Comparison of ENCODE assay signal across 37 cellular contexts in the genomic region with DNA sequence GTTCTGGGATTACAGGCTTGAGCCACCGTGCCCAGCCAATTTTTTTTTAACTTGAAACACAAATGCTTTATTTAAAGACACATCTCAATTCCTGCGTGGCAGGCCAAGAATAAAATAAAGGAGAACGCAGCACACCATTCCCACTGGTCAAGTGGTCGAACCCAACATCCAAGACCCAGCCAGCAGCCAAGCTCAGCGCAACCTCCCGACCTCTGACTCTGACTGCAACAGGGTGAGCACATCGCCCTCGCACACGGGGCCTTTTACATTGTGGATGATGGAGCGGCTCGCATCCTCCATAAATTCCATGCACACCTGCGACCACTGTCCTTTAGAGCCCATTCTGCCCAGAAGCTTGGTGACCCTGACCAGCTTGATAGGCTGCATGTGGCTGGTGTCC. TPM values are rescaled to one million over a fixed set of nuclear protein-coding genes. Genes with fewer than 3 reads are reported as not detected.
DNase-seq lines count a peak whose midpoint lies in the region; ATAC-seq, FAIRE-seq and TF ChIP-seq lines count a peak whose summit lies in the region.
"Had no signal": no experiment of that assay in that cellular context is flagged by ENCODE, and none has a peak within 500 bp of the region (broad histone marks: within the 10 kb centered on the region; RNA-seq: fewer than 3 reads in every experiment).

No MANE protein-coding gene starts in this region.

- TF ChIP-seq EP300 in H1 (IDR thresholded peaks at IDR 0.05; ENCODE audit: borderline replicate concordance in 1 of 2, low read depth in 2 of 2, low read length in 2 of 2) = no peak

- peaks cover 3% of the 10 kb centered on the region for H3K27me3 Mint-ChIP-seq in dendritic cell treated with granulocyte-macrophage colony-stimulating factor and Interleukin-4, amounts not matched to agents 40 ng/mL and 50 ng/mL, for 4 days

- no peak overlapping the region for H2BK12ac ChIP-seq in H1 (ENCODE audit: low read depth, low read length)

- H3K36me3 Mint-ChIP-seq in dendritic cell treated with granulocyte-macrophage colony-stimulating factor and Interleukin-4, amounts not matched to agents 40 ng/mL and 50 ng/mL, for 4 days (ENCODE audit: low read depth) = peaks cover 1% of the 10 kb centered on the region
- peaks cover 2% of the 10 kb centered on the region for H3K36me3 Mint-ChIP-seq in stimulated activated effector memory CD8-positive, alpha-beta T cell treated with anti-CD3 and anti-CD28 coated beads, Interleukin-12 subunit alpha, Interleukin-12 subunit beta, amount 100 ng/mL, for 72 hours
- H3K36me3 Mint-ChIP-seq: CD14-positive monocyte; CD4-positive, alpha-beta memory T cell; CD4-positive, CD25-positive, alpha-beta regulatory T cell; CD8-positive, alpha-beta T cell had no signal

- H3K4me3 ChIP-seq in H1 (ENCODE audit: extremely low read depth in 1 of 4, insufficient read depth in 2 of 4, low read depth in 3 of 4, low read length in 4 of 4) (no peak overlapping the region), mesendoderm (ENCODE audit: low read length) (no peak overlapping the region)
- H3K4me3 ChIP-seq: A549; BLaER1; BLaER1 treated with 17β-estradiol and CSF1 and Interleukin-3, amounts not matched to agents 10 nM and 100 nM had no signal

- DNase-seq in H1 (ENCODE audit: low read depth in 1 of 2, low spot score in 2 of 2) (no peak), mesenteric fat pad (ENCODE audit: low spot score) (peak; percentile 72), mesendoderm (no peak)
- no peak for DNase-seq in stimulated activated effector memory CD8-positive, alpha-beta T cell treated with anti-CD3 and anti-CD28 coated beads, Interleukin-12 subunit alpha, Interleukin-12 subunit beta, amount 100 ng/mL, for 72 hours (ENCODE audit: low spot score in 2 of 2)
- DNase-seq in stimulated activated CD4-positive, alpha-beta T cell treated with anti-CD3 and anti-CD28 coated beads, Interleukin-2, amount 100 ng/mL, for 48 hours = no peak
- DNase-seq: 8988T; ACHN; AML-193; BE2C; C1 segment of cervical spinal cord; Caco-2; Calu3; CD4-positive, alpha-beta memory T cell; CD4-positive, alpha-beta T cell; CD4-positive, CD25-positive, alpha-beta regulatory T cell; CD8-positive, alpha-beta memory T cell; CD8-positive, alpha-beta T cell; COR-L47; DMS 273 treated with DMSO at 0.1 percent for 48 hours; DMS153; DMS53; DMS79; DMS79 treated with DMSO at 0.1 percent for 48 hours; DND-41; EL had no signal

- 0 out of 2 replicates have a peak overlapping the region, but pooled peaks have one; percentile 53 for H2AK5ac ChIP-seq in H1 (ENCODE audit: low read depth, low read length)
- H2AK5ac ChIP-seq in mesendoderm (ENCODE audit: low read length) = no peak overlapping the region

- no peaks in the 10 kb centered on the region for H4K20me1 ChIP-seq in H1 (replicated peaks in 1 of 2; ENCODE audit: control insufficient read depth in 1 of 2, insufficient read depth in 2 of 2, low read length in 2 of 2)
- H4K20me1 ChIP-seq: BLaER1; BLaER1 treated with 17β-estradiol and CSF1 and Interleukin-3, amounts not matched to agents 10 nM and 100 nM had no signal

- H3K79me1 ChIP-seq in H1 (ENCODE audit: low read depth, low read length) (no peaks in the 10 kb centered on the region), mesendoderm (ENCODE audit: low read length) (no peaks in the 10 kb centered on the region)

- no peak overlapping the region for H4K8ac ChIP-seq in H1 (ENCODE audit: extremely low read depth, insufficient read depth, low read length)
- no peak overlapping the region for H4K8ac ChIP-seq in mesendoderm (ENCODE audit: low read depth, low read length)

- H4K5ac ChIP-seq in H1 (ENCODE audit: insufficient read length, low read depth, low read length) (no peak overlapping the region), mesendoderm (ENCODE audit: low read length) (no peak overlapping the region)

- H3K56ac ChIP-seq in H1 (replicated peaks; ENCODE audit: insufficient read length, low read depth, low read length) = no peak overlapping the region
- H3K56ac ChIP-seq in mesendoderm (ENCODE audit: low read length) = no peak overlapping the region

- POLR2A ChIA-PET in H1 (lab: Charles Lee; ENCODE audit: partially characterized antibody) = interaction anchor here (1.5 kb wide), 1 partner anchor 30 kb away, joined by 3 read pairs; no protein-coding TSS in a partner anchor

- no peak overlapping the region for H3K4me3 Mint-ChIP-seq in dendritic cell treated with granulocyte-macrophage colony-stimulating factor and Interleukin-4, amounts not matched to agents 40 ng/mL and 50 ng/mL, for 4 days
- H3K4me3 Mint-ChIP-seq in stimulated activated effector memory CD8-positive, alpha-beta T cell treated with anti-CD3 and anti-CD28 coated beads, Interleukin-12 subunit alpha, Interleukin-12 subunit beta, amount 100 ng/mL, for 72 hours = no peak overlapping the region
- H3K4me3 Mint-ChIP-seq: B cell; CD14-positive monocyte; CD4-positive, alpha-beta memory T cell; CD4-positive, alpha-beta T cell; CD4-positive, CD25-positive, alpha-beta regulatory T cell; CD8-positive, alpha-beta memory T cell; CD8-positive, alpha-beta T cell had no signal

- H3K36me3 ChIP-seq in H1 (ENCODE audit: control insufficient read depth in 2 of 4, insufficient read depth in 4 of 4, low read length in 3 of 4) = no peaks in the 10 kb centered on the region
- no peaks in the 10 kb centered on the region for H3K36me3 ChIP-seq in mesendoderm (ENCODE audit: control insufficient read depth, insufficient read depth, low read length)
- H3K36me3 ChIP-seq: BE2C; BLaER1; BLaER1 treated with 17β-estradiol and CSF1 and Interleukin-3, amounts not matched to agents 10 nM and 100 nM had no signal

- peak overlapping the region; percentile 20 for H3K27ac Mint-ChIP-seq in dendritic cell treated with granulocyte-macrophage colony-stimulating factor and Interleukin-4, amounts not matched to agents 40 ng/mL and 50 ng/mL, for 4 days
- peak overlapping the region; percentile 63 for H3K27ac Mint-ChIP-seq in stimulated activated effector memory CD8-positive, alpha-beta T cell treated with anti-CD3 and anti-CD28 coated beads, Interleukin-12 subunit alpha, Interleukin-12 subunit beta, amount 100 ng/mL, for 72 hours
- H3K27ac Mint-ChIP-seq: B cell; CD4-positive, alpha-beta T cell; CD4-positive, CD25-positive, alpha-beta regulatory T cell; CD8-positive, alpha-beta T cell had no signal

- no peak overlapping the region for H2BK120ac ChIP-seq in H1 (replicated peaks; ENCODE audit: low read depth, low read length)
- no peak overlapping the region for H2BK120ac ChIP-seq in mesendoderm (ENCODE audit: low read depth, low read length)

- H3K79me2 ChIP-seq in H1 (ENCODE audit: control insufficient read depth in 1 of 2, insufficient read depth in 2 of 2, low read length in 2 of 2) (no peaks in the 10 kb centered on the region), mesendoderm (ENCODE audit: control insufficient read depth, insufficient read depth, low read length) (no peaks in the 10 kb centered on the region)

- H3K23ac ChIP-seq in H1 (ENCODE audit: insufficient read length) (no peak overlapping the region), mesendoderm (ENCODE audit: low read length) (no peak overlapping the region)

- H3K14ac ChIP-seq in H1 (ENCODE audit: insufficient read length) = no peak overlapping the region

- H3K9me3 Mint-ChIP-seq in dendritic cell treated with granulocyte-macrophage colony-stimulating factor and Interleukin-4, amounts not matched to agents 40 ng/mL and 50 ng/mL, for 4 days = no peaks in the 10 kb centered on the region
- H3K9me3 Mint-ChIP-seq in stimulated activated effector memory CD8-positive, alpha-beta T cell treated with anti-CD3 and anti-CD28 coated beads, Interleukin-12 subunit alpha, Interleukin-12 subunit beta, amount 100 ng/mL, for 72 hours = no peaks in the 10 kb centered on the region
- H3K9me3 Mint-ChIP-seq: CD14-positive monocyte; CD4-positive, alpha-beta memory T cell; CD4-positive, alpha-beta T cell; CD4-positive, CD25-positive, alpha-beta regulatory T cell; CD8-positive, alpha-beta memory T cell; CD8-positive, alpha-beta T cell had no signal

- H2BK5ac ChIP-seq in H1 (ENCODE audit: low read depth, low read length) (no peak overlapping the region), mesendoderm (ENCODE audit: low read length) (no peak overlapping the region)

- H3K4me2 ChIP-seq in H1 (ENCODE audit: insufficient read depth in 1 of 2, low read depth in 2 of 2, low read length in 2 of 2) (no peak overlapping the region), mesendoderm (ENCODE audit: low read length) (no peak overlapping the region)
- H3K4me2 ChIP-seq: A549; BLaER1; BLaER1 treated with 17β-estradiol and CSF1 and Interleukin-3, amounts not matched to agents 10 nM and 100 nM had no signal

- ATAC-seq in stimulated activated effector memory CD8-positive, alpha-beta T cell treated with anti-CD3 and anti-CD28 coated beads, Interleukin-12 subunit alpha, Interleukin-12 subunit beta, amount 100 ng/mL, for 72 hours = no peak
- ATAC-seq in GM18870 (IDR thresholded peaks at IDR 0.05; ENCODE audit: unreplicated experiment) (no peak), HG03025 (IDR thresholded peaks at IDR 0.05; ENCODE audit: low FRiP score, unreplicated experiment) (no peak)
- ATAC-seq: A549; CD8-positive, alpha-beta T cell had no signal

- no peaks in the 10 kb centered on the region for H3K9me3 ChIP-seq in H1 (ENCODE audit: insufficient read depth in 2 of 2, low read depth in 1 of 2, low read length in 1 of 2)
- H3K9me3 ChIP-seq: A549; BE2C; BLaER1; BLaER1 treated with 17β-estradiol and CSF1 and Interleukin-3, amounts not matched to agents 10 nM and 100 nM; Caco-2 had no signal

- TF ChIP-seq POLR2A in H1 (IDR thresholded peaks at IDR 0.05; ENCODE audit: control extremely low read depth in 1 of 2, low read depth in 2 of 2, low read length in 2 of 2) = no peak

- intact Hi-C loops in dendritic cell treated with granulocyte-macrophage colony-stimulating factor and Interleukin-4, amounts not matched to agents 40 ng/mL and 50 ng/mL, for 4 days (cut with micrococcal nuclease) = loop anchor here (5.0 to 10.0 kb wide), 2 partner anchors 258 to 350 kb away; a partner anchor contains a TSS

- peaks cover 6% of the 10 kb centered on the region for H3K4me1 Mint-ChIP-seq in dendritic cell treated with granulocyte-macrophage colony-stimulating factor and Interleukin-4, amounts not matched to agents 40 ng/mL and 50 ng/mL, for 4 days (ENCODE audit: low read depth)
- H3K4me1 Mint-ChIP-seq in stimulated activated effector memory CD8-positive, alpha-beta T cell treated with anti-CD3 and anti-CD28 coated beads, Interleukin-12 subunit alpha, Interleukin-12 subunit beta, amount 100 ng/mL, for 72 hours = peaks cover 15% of the 10 kb centered on the region

- no peaks in the 10 kb centered on the region; a peak in 1 of 7 replicates for H3K4me1 ChIP-seq in H1 (replicated peaks in 1 of 4; ENCODE audit: control insufficient read depth in 3 of 4, insufficient read depth in 4 of 4, low read length in 3 of 4)
- H3K4me1 ChIP-seq in mesendoderm (ENCODE audit: control insufficient read depth, low read depth, low read length) = no peaks in the 10 kb centered on the region
- H3K4me1 ChIP-seq: A549, BE2C had no signal

- H3K27me3 ChIP-seq in H1 (replicated peaks in 1 of 4; ENCODE audit: control insufficient read depth in 3 of 4, extremely low read depth in 1 of 4, insufficient read depth in 3 of 4, low read length in 3 of 4) (peaks cover 0 to 30% (median 7%) of the 10 kb centered on the region in 4 experiments; a peak in 6 of 7 replicates), mesendoderm (ENCODE audit: insufficient read depth, low read length, poor library complexity) (peaks cover 9% of the 10 kb centered on the region)
- H3K27me3 ChIP-seq: BLaER1; BLaER1 treated with 17β-estradiol and CSF1 and Interleukin-3, amounts not matched to agents 10 nM and 100 nM had no signal

- FAIRE-seq in H1 (lab: Jason Lieb, UNC) = no peak
- FAIRE-seq: A204.1, A549, D721Med had no signal

- H2AFZ ChIP-seq in H1 (ENCODE audit: low read length) = no peak overlapping the region

- no peak overlapping the region for H3K9ac ChIP-seq in H1 (replicated peaks in 1 of 4; ENCODE audit: extremely low read depth in 1 of 4, low read depth in 3 of 4, low read length in 3 of 4)
- H3K9ac ChIP-seq in mesendoderm (ENCODE audit: low read length) = no peak overlapping the region
- H3K9ac ChIP-seq: BLaER1; BLaER1 treated with 17β-estradiol and CSF1 and Interleukin-3, amounts not matched to agents 10 nM and 100 nM had no signal

- no peak for TF ChIP-seq RAD21 in H1 (IDR thresholded peaks at IDR 0.05 in 1 of 2, conservative IDR thresholded peaks at IDR 0.05 in 1 of 2; ENCODE audit: low read depth in 2 of 2, low read length in 2 of 2)

- no peaks in the 10 kb centered on the region for H3K23me2 ChIP-seq in H1 (ENCODE audit: low read depth, low read length)

- WGBS in H1 (ENCODE audit: extremely low coverage in 1 of 2, insufficient coverage in 1 of 2, insufficient read length in 1 of 2, insufficient replicate concordance in 2 of 2, low coverage in 1 of 2, low lambda C conversion rate in 2 of 2, missing lambda C conversion rate in 1 of 2), 2 experiments = 94% methylated on average over 12 of the region's 12 CpGs; no CpG with 5 or more reads in 1 of the 2 experiments
- whole genome bisulfite sequencing in mesendoderm (ENCODE audit: extremely low coverage, insufficient coverage, low lambda C conversion rate) = no CpG with 5 or more reads among the region's 12 CpGs

- H2BK15ac ChIP-seq in H1 (ENCODE audit: low read length) (no peak overlapping the region), mesendoderm (replicated peaks; ENCODE audit: low read depth) (no peak overlapping the region)

- no peak overlapping the region for H4K91ac ChIP-seq in H1 (replicated peaks; ENCODE audit: insufficient read length, low read length)

- TF ChIP-seq CTCF in H1 (IDR thresholded peaks at IDR 0.05; ENCODE audit: control extremely low read depth in 1 of 3, insufficient read depth in 1 of 3, low read depth in 1 of 3, low read length in 3 of 3) = no peak

- H3K27ac ChIP-seq in H1 (ENCODE audit: low read depth, low read length) = no peak overlapping the region
- no peak overlapping the region for H3K27ac ChIP-seq in mesendoderm (ENCODE audit: low read depth, low read length)
- H3K27ac ChIP-seq: 22Rv1; A549; BLaER1; BLaER1 treated with 17β-estradiol and CSF1 and Interleukin-3, amounts not matched to agents 10 nM and 100 nM; C4-2B had no signal

- H2BK20ac ChIP-seq in H1 (ENCODE audit: low read length) = no peak overlapping the region

- H3K4ac ChIP-seq in H1 (replicated peaks; ENCODE audit: insufficient read length, low read depth, low read length) (no peak overlapping the region), mesendoderm (ENCODE audit: low read depth, low read length) (no peak overlapping the region)

- CTCF ChIA-PET in H1 (lab: Charles Lee; ENCODE audit: partially characterized antibody) = interaction anchor here (3.4 kb wide), 1 partner anchor 31 kb away, joined by 17 read pairs; a partner anchor contains a TSS

- H3K18ac ChIP-seq in H1 (ENCODE audit: extremely low read depth, low read length) (no peak overlapping the region), mesendoderm (ENCODE audit: low read length) (no peak overlapping the region)

RNA-seq across cellular contexts. Expression of a gene that starts 5.5 kb away (rescaled TPM):
- 68.5 TPM in 2 replicates for total RNA-seq in H1 (2021; fragmentation: NEBNext Ultra II Directional; extraction: Animal tissue kit (Norgen Biotek cat#: 25700))
- polyA plus RNA-seq in H1 (2011; rRNA removed) = 182 and 183 TPM in 2 replicates
- polyA plus RNA-seq in H1 (2011; cell fraction: cytosol; rRNA removed) = 167 TPM
- 249 TPM for polyA plus RNA-seq in H1 (2011; cell fraction: nucleus; rRNA removed)
- polyA plus RNA-seq in H1 (2012, experiment 1 of 2) = 36.2 to 105 TPM (median 94.7 TPM) in 4 replicates
- 106 TPM for polyA plus RNA-seq in H1 (2012, experiment 2 of 2)
- 97.5 TPM for polyA plus RNA-seq in H1 (2013, experiment 1 of 2)
- 90.9 TPM for polyA plus RNA-seq in H1 (2013, experiment 2 of 2)
- 25.4 and 32.8 TPM in 2 replicates for polyA minus RNA-seq in H1 (2011; rRNA and poly(A)+ RNA removed)
- 33.8 TPM for polyA minus RNA-seq in H1 (2011; cell fraction: cytosol; rRNA and poly(A)+ RNA removed)
- 70.3 TPM for polyA minus RNA-seq in H1 (2011; cell fraction: nucleus; rRNA and poly(A)+ RNA removed)
- 220 TPM for total RNA-seq in mesenteric fat pad
- polyA plus RNA-seq in mesendoderm (2013, experiment 1 of 2) = 87.6 TPM
- 89.9 TPM for polyA plus RNA-seq in mesendoderm (2013, experiment 2 of 2)

RNA-seq across cellular contexts. Expression of a gene that starts 15.1 kb away (rescaled TPM):
- 0.54 and 0.55 TPM in 2 replicates for total RNA-seq in H1 (2021; fragmentation: NEBNext Ultra II Directional; extraction: Animal tissue kit (Norgen Biotek cat#: 25700))
- 0.17 and 0.28 TPM in 2 replicates for polyA plus RNA-seq in H1 (2011; rRNA removed)
- 0.27 TPM for polyA plus RNA-seq in H1 (2011; cell fraction: cytosol; rRNA removed)
- polyA plus RNA-seq in H1 (2011; cell fraction: nucleus; rRNA removed) = 0.54 TPM
- 0.25 to 0.57 TPM (median 0.40 TPM) in 4 replicates for polyA plus RNA-seq in H1 (2012, experiment 1 of 2)
- polyA plus RNA-seq in H1 (2012, experiment 2 of 2) = 0.10 TPM
- 0.36 TPM for polyA plus RNA-seq in H1 (2013, experiment 1 of 2)
- polyA plus RNA-seq in H1 (2013, experiment 2 of 2) = 0.40 TPM
- 0.16 and 0.22 TPM in 2 replicates for polyA minus RNA-seq in H1 (2011; rRNA and poly(A)+ RNA removed)
- polyA minus RNA-seq in H1 (2011; cell fraction: cytosol; rRNA and poly(A)+ RNA removed) = not detected
- 0.60 TPM for polyA minus RNA-seq in H1 (2011; cell fraction: nucleus; rRNA and poly(A)+ RNA removed)
- 2.6 TPM for total RNA-seq in mesenteric fat pad
- 0.18 TPM for polyA plus RNA-seq in mesendoderm (2013, experiment 1 of 2)
- 0.25 TPM for polyA plus RNA-seq in mesendoderm (2013, experiment 2 of 2)
- polyA plus RNA-seq: CD14-positive monocyte; CD4-positive, alpha-beta memory T cell; CD4-positive, CD25-positive, alpha-beta regulatory T cell; CD8-positive, alpha-beta memory T cell had no signal

RNA-seq across cellular contexts. Expression of a gene that starts 25.5 kb away (rescaled TPM):
- 59.0 and 62.7 TPM in 2 replicates for total RNA-seq in H1 (2021; fragmentation: NEBNext Ultra II Directional; extraction: Animal tissue kit (Norgen Biotek cat#: 25700))
- 244 and 249 TPM in 2 replicates for polyA plus RNA-seq in H1 (2011; rRNA removed)
- polyA plus RNA-seq in H1 (2011; cell fraction: cytosol; rRNA removed) = 186 TPM
- 157 TPM for polyA plus RNA-seq in H1 (2011; cell fraction: nucleus; rRNA removed)
- polyA plus RNA-seq in H1 (2012, experiment 1 of 2) = 31.0 to 91.5 TPM (median 85.9 TPM) in 4 replicates
- 110 TPM for polyA plus RNA-seq in H1 (2012, experiment 2 of 2)
- 72.3 TPM for polyA plus RNA-seq in H1 (2013, experiment 1 of 2)
- 69.2 TPM for polyA plus RNA-seq in H1 (2013, experiment 2 of 2)
- polyA minus RNA-seq in H1 (2011; rRNA and poly(A)+ RNA removed) = 30.6 and 36.8 TPM in 2 replicates
- 38.5 TPM for polyA minus RNA-seq in H1 (2011; cell fraction: cytosol; rRNA and poly(A)+ RNA removed)
- polyA minus RNA-seq in H1 (2011; cell fraction: nucleus; rRNA and poly(A)+ RNA removed) = 46.7 TPM
- total RNA-seq in mesenteric fat pad = 38.9 TPM
- polyA plus RNA-seq in mesendoderm (2013, experiment 1 of 2) = 64.4 TPM
- polyA plus RNA-seq in mesendoderm (2013, experiment 2 of 2) = 65.3 TPM

RNA-seq across cellular contexts. Expression of a gene that starts 31.0 kb away (rescaled TPM):
- total RNA-seq in H1 (2021; fragmentation: NEBNext Ultra II Directional; extraction: Animal tissue kit (Norgen Biotek cat#: 25700)) = 5.9 and 7.8 TPM in 2 replicates
- 2.6 and 5.3 TPM in 2 replicates for polyA plus RNA-seq in H1 (2011; rRNA removed)
- polyA plus RNA-seq in H1 (2011; cell fraction: cytosol; rRNA removed) = 4.6 TPM
- polyA plus RNA-seq in H1 (2011; cell fraction: nucleus; rRNA removed) = 7.1 TPM
- 2.9 to 3.9 TPM (median 3.6 TPM) in 4 replicates for polyA plus RNA-seq in H1 (2012, experiment 1 of 2)
- 1.6 TPM for polyA plus RNA-seq in H1 (2012, experiment 2 of 2)
- polyA plus RNA-seq in H1 (2013, experiment 1 of 2) = 2.3 TPM
- polyA plus RNA-seq in H1 (2013, experiment 2 of 2) = 2.3 TPM
- 3.2 and 3.3 TPM in 2 replicates for polyA minus RNA-seq in H1 (2011; rRNA and poly(A)+ RNA removed)
- polyA minus RNA-seq in H1 (2011; cell fraction: cytosol; rRNA and poly(A)+ RNA removed) = 2.8 TPM
- polyA minus RNA-seq in H1 (2011; cell fraction: nucleus; rRNA and poly(A)+ RNA removed) = 8.4 TPM
- total RNA-seq in mesenteric fat pad = 7.5 TPM
- 2.7 TPM for polyA plus RNA-seq in mesendoderm (2013, experiment 1 of 2)
- polyA plus RNA-seq in mesendoderm (2013, experiment 2 of 2) = 3.0 TPM

RNA-seq across cellular contexts. Expression of a gene that starts 31.5 kb away (rescaled TPM):
- total RNA-seq in H1 (2021; fragmentation: NEBNext Ultra II Directional; extraction: Animal tissue kit (Norgen Biotek cat#: 25700)) = 19.9 and 22.5 TPM in 2 replicates
- polyA plus RNA-seq in H1 (2011; rRNA removed) = 18.6 and 28.5 TPM in 2 replicates
- polyA plus RNA-seq in H1 (2011; cell fraction: cytosol; rRNA removed) = 23.7 TPM
- polyA plus RNA-seq in H1 (2011; cell fraction: nucleus; rRNA removed) = 41.3 TPM
- polyA plus RNA-seq in H1 (2012, experiment 1 of 2) = 15.0 to 30.9 TPM (median 25.2 TPM) in 4 replicates
- polyA plus RNA-seq in H1 (2012, experiment 2 of 2) = 17.1 TPM
- 26.2 TPM for polyA plus RNA-seq in H1 (2013, experiment 1 of 2)
- 25.8 TPM for polyA plus RNA-seq in H1 (2013, experiment 2 of 2)
- polyA minus RNA-seq in H1 (2011; rRNA and poly(A)+ RNA removed) = 1.3 and 1.4 TPM in 2 replicates
- polyA minus RNA-seq in H1 (2011; cell fraction: cytosol; rRNA and poly(A)+ RNA removed) = 4.6 TPM
- 5.5 TPM for polyA minus RNA-seq in H1 (2011; cell fraction: nucleus; rRNA and poly(A)+ RNA removed)
- 5.6 TPM for total RNA-seq in mesenteric fat pad
- polyA plus RNA-seq in mesendoderm (2013, experiment 1 of 2) = 23.0 TPM
- 22.1 TPM for polyA plus RNA-seq in mesendoderm (2013, experiment 2 of 2)
